ENCODE assay signal across 8 cellular contexts in the genomic region with DNA sequence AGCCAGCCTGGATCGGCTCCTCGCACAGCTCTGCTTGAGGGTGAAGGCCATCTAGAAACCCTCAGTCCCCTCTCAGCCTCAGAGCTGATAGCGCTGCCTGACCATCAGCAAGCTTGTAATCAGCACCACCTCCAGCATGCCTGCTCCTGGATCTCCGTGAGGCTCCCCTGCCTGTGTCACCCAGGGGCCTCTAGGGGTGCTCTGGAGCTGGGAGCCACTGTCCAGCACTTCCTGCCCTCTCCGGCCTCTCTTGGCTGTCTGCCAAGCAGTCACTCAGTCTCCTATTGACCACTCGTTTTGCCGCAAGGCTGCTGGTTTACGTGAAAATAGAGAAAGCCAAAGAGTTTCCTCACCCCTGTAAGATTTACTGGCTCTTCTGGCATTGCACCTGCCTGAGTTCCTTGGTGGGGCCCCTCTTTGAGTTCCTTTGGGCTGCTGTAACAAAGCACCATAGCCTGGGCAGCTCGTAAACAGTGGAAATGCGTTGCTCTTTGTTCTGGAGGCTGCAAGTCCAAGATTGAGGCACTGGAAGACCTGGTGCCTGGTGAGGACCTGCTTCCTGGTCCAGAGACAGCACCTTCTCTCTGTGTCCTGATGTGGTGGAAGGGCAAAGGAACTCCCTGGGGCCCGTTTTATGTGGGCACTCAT. TPM values are rescaled to one million over a fixed set of nuclear protein-coding genes. Genes with fewer than 3 reads are reported as not detected.
A peak's percentile ranks its signal among the peaks of the same experiment; 100 is the strongest.
DNase-seq lines count a peak whose midpoint lies in the region; ATAC-seq and TF ChIP-seq lines count a peak whose summit lies in the region.

No MANE protein-coding gene starts in this region.

- H3K9me3 ChIP-seq in left lung (no peaks in the 10 kb centered on the region), tibial artery (no peaks in the 10 kb centered on the region)

- H3K27me3 Mint-ChIP-seq in dendritic cell treated with granulocyte-macrophage colony-stimulating factor and Interleukin-4, amounts not matched to agents 40 ng/mL and 50 ng/mL, for 4 days = no peaks in the 10 kb centered on the region

- peak overlapping the region; percentile 7 for H3K4me3 Mint-ChIP-seq in dendritic cell treated with granulocyte-macrophage colony-stimulating factor and Interleukin-4, amounts not matched to agents 40 ng/mL and 50 ng/mL, for 4 days

- intact Hi-C loops in dendritic cell treated with granulocyte-macrophage colony-stimulating factor and Interleukin-4, amounts not matched to agents 40 ng/mL and 50 ng/mL, for 4 days (cut with micrococcal nuclease) = loop anchor here (5.0 kb wide), 1 partner anchor 33 kb away; no protein-coding TSS in a partner anchor
- intact Hi-C loops in left lung (cut with DNase I) (no loop called here), tibial artery (cut with DNase I; ENCODE audit: low total_unique reads) (no loop called here)

- peaks cover 43% of the 10 kb centered on the region for H3K36me3 Mint-ChIP-seq in dendritic cell treated with granulocyte-macrophage colony-stimulating factor and Interleukin-4, amounts not matched to agents 40 ng/mL and 50 ng/mL, for 4 days (ENCODE audit: low read depth)

- H3K4me1 ChIP-seq in left lung (peaks cover 7 to 14% of the 10 kb centered on the region in 2 donors), tibial artery (peaks cover 0 to 7% (median 3%) of the 10 kb centered on the region in 4 donors)

- TF ChIP-seq CTCF in left lung (IDR thresholded peaks at IDR 0.05) (peak; percentile 44 to 82), tibial artery (IDR thresholded peaks at IDR 0.05) (peak; percentile 39 to 56)

- peak; percentile 93 for ATAC-seq in left lung
- no peak for ATAC-seq in HG03196 (IDR thresholded peaks at IDR 0.05; ENCODE audit: unreplicated experiment)

- peaks cover 0 to 27% of the 10 kb centered on the region in 2 donors for H3K36me3 ChIP-seq in left lung
- H3K36me3 ChIP-seq in tibial artery = peaks cover 0 to 30% (median 2%) of the 10 kb centered on the region in 3 donors

- H3K27ac Mint-ChIP-seq in dendritic cell treated with granulocyte-macrophage colony-stimulating factor and Interleukin-4, amounts not matched to agents 40 ng/mL and 50 ng/mL, for 4 days = peak overlapping the region; percentile 31

- H3K4me3 ChIP-seq in left lung (no peak overlapping the region), tibial artery (no peak overlapping the region)

- H3K27ac ChIP-seq in left lung = no peak overlapping the region
- no peak overlapping the region for H3K27ac ChIP-seq in tibial artery

- H3K27me3 ChIP-seq in left lung (no peaks in the 10 kb centered on the region), tibial artery (no peaks in the 10 kb centered on the region)

- H3K4me1 Mint-ChIP-seq in dendritic cell treated with granulocyte-macrophage colony-stimulating factor and Interleukin-4, amounts not matched to agents 40 ng/mL and 50 ng/mL, for 4 days (ENCODE audit: low read depth) = peaks cover 30% of the 10 kb centered on the region

- H3K9me3 Mint-ChIP-seq in dendritic cell treated with granulocyte-macrophage colony-stimulating factor and Interleukin-4, amounts not matched to agents 40 ng/mL and 50 ng/mL, for 4 days = no peaks in the 10 kb centered on the region

- DNase-seq in activated CD8-positive, alpha-beta memory T cell treated with anti-CD3 and anti-CD28 coated beads, Interleukin-2, amount 50 U/mL, for 4 hours = peak; percentile 13
- DNase-seq in activated CD8-positive, alpha-beta memory T cell treated with anti-CD3 and anti-CD28 coated beads for 24 hours = no peak
- DNase-seq in NOMO-1 treated with DMSO at 0.1 percent for 48 hours (lab: John Stamatoyannopoulos, UW; ENCODE audit: unreplicated experiment) (peak; percentile 58), left lung (peak; percentile 81 to 87), tibial artery (peak; percentile 74 to 83), NCI-H526 treated with DMSO at 0.1 percent for 48 hours (lab: John Stamatoyannopoulos, UW) (no peak)

RNA-seq across cellular contexts. Expression of gene CAPN10, which starts 17.9 kb away (rescaled TPM):
- 10 to 100 TPM; 31.2 to 31.9 TPM for total RNA-seq in left lung

RNA-seq across cellular contexts. Expression of gene GPR35, which starts 20.9 kb away (rescaled TPM):
- total RNA-seq in left lung = 1 to 10 TPM; 1.1 to 6.0 TPM

RNA-seq across cellular contexts. Expression of gene RNPEPL1, which starts 36.1 kb away (rescaled TPM):
- total RNA-seq in left lung = 10 to 100 TPM; 89.3 to 99.2 TPM

RNA-seq across cellular contexts. Expression of gene DUSP28, which starts 44.3 kb away (rescaled TPM):
- total RNA-seq in left lung = 1 to 10 TPM; 2.4 to 3.5 TPM

RNA-seq across cellular contexts. Expression of gene ANKMY1, which starts 46.6 kb away (rescaled TPM):
- 10 to 100 TPM; 11.8 to 20.1 TPM for total RNA-seq in left lung

Comparison
In these comparisons a context has a peak if more than half of its experiments do, and no peak if none do; other contexts are left out.
1. DNase-seq: peak in activated CD8-positive, alpha-beta memory T cell treated with anti-CD3 and anti-CD28 coated beads, Interleukin-2, amount 50 U/mL, for 4 hours (single experiment), NOMO-1 treated with DMSO at 0.1 percent for 48 hours (single experiment), left lung (2 of 2) and tibial artery (2 of 2); none in activated CD8-positive, alpha-beta memory T cell treated with anti-CD3 and anti-CD28 coated beads for 24 hours (single experiment) and NCI-H526 treated with DMSO at 0.1 percent for 48 hours (single experiment).